In the genomic region with DNA sequence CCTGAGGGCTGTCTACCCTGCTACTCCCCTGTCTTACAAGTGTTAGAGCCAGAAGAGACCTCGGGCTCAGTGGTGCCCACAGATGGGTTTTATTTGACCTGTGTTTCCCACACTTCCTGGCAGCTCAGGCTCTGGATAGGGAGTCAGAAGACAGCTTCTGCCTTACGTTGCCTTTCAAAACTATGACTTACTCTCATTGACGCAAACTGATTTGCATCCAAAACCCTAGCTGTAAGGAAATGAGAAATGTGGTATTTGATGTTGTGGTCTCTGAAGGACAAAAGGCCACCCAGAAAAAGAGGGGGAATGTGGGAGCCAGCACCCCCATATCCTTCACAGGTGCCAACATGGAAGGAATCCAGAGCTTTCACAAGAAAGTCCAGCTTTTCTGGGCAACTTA, we compare ENCODE assay signal across 21 cellular contexts.
DNase-seq lines count a peak whose midpoint lies in the region; ATAC-seq and TF ChIP-seq lines count a peak whose summit lies in the region.
"Had no signal": no experiment of that assay in that cellular context is flagged by ENCODE, and none has a peak within 500 bp of the region (broad histone marks: within the 10 kb centered on the region; RNA-seq: fewer than 3 reads in every experiment).

No MANE protein-coding gene starts in this region.

- H3K4me1 ChIP-seq in transverse colon, result peaks cover 0 to 4% (median 0%) of the 10 kb centered on the region in 4 donors

- H3K4me3 ChIP-seq in transverse colon, result no peak overlapping the region
- H3K4me3 ChIP-seq: GM23248 had no signal

- no peak for TF ChIP-seq EP300 in transverse colon (IDR thresholded peaks at IDR 0.05; ENCODE audit: low read depth)

- BruUV-seq in MCF 10A (replicated peaks; lab: Mats Ljungman, UMichigan), result no TSS peak

- H3K27me3 ChIP-seq in transverse colon, result no peaks in the 10 kb centered on the region

- CTCF ChIA-PET in MCF 10A (lab: Yijun Ruan, JAX), result interaction anchor here (0.6 to 2.1 kb wide), 10 partner anchors 8 to 482 kb away, joined by 3 to 10 read pairs (median 4); no protein-coding TSS in a partner anchor

- POLR2A ChIA-PET in MCF 10A (lab: Yijun Ruan, JAX), result no interaction called here

- H3K9me3 Mint-ChIP-seq in MCF 10A (ENCODE audit: unreplicated experiment), result no peaks in the 10 kb centered on the region

- 50% methylated on average over 3 of the region's 3 CpGs; no CpG with 5 or more reads in 1 of the 2 donors for WGBS in transverse colon (ENCODE audit: low coverage in 1 of 2), 2 donors

- in situ Hi-C loops in transverse colon (cut with MboI; ENCODE audit: low pct_ligation_motif_present in 1 of 4, low pct_unique_long_range_greater_than_20kb in 1 of 4, low sequenced_read_pairs in 3 of 4), result no loop called here

- no peak overlapping the region for H3K27ac ChIP-seq in transverse colon
- H3K27ac ChIP-seq: C4-2B, GM23248, RWPE1 had no signal

- no peak for TF ChIP-seq POLR2A in transverse colon (IDR thresholded peaks at IDR 0.05)

- TF ChIP-seq CTCF in transverse colon (IDR thresholded peaks at IDR 0.05) (no peak), MCF 10A (IDR thresholded peaks at IDR 0.05; ENCODE audit: unreplicated experiment) (no peak)

- no peak overlapping the region for H3K27ac Mint-ChIP-seq in MCF 10A (ENCODE audit: low read depth, unreplicated experiment)

- ATAC-seq in GM18502 (IDR thresholded peaks at IDR 0.05; ENCODE audit: poor library complexity, unreplicated experiment), result peak; percentile 66
- ATAC-seq in GM21529 (IDR thresholded peaks at IDR 0.05; ENCODE audit: unreplicated experiment), result peak; percentile 65
- peak; percentile 51 for ATAC-seq in HG03442 (IDR thresholded peaks at IDR 0.05; ENCODE audit: unreplicated experiment)
- no peak for ATAC-seq in sciatic nerve
- ATAC-seq: PC-3 had no signal

- DNase-seq in transverse colon, result no peak
- no peak for DNase-seq in MCF 10A (ENCODE audit: unreplicated experiment)
- DNase-seq in sciatic nerve (ENCODE audit: low spot score), result no peak
- no peak for DNase-seq in posterior vena cava (ENCODE audit: low spot score)
- DNase-seq: ACHN, DMS79 treated with DMSO at 0.1 percent for 48 hours, GM23248, KBM-7, NCI-H1105 treated with DMSO at 0.1 percent for 48 hours, NCI-H1694, NCI-H2107, NCI-H2227 treated with DMSO at 0.1 percent for 48 hours, NCI-H510A treated with DMSO at 0.1 percent for 48 hours, NCI-H82, PC-3, SIG-M5 had no signal

- no peaks in the 10 kb centered on the region for H3K36me3 Mint-ChIP-seq in MCF 10A (ENCODE audit: insufficient read depth, unreplicated experiment)

- H3K4me3 Mint-ChIP-seq in MCF 10A (ENCODE audit: unreplicated experiment), result no peak overlapping the region

- no peaks in the 10 kb centered on the region for H3K36me3 ChIP-seq in transverse colon

- peaks cover 24% of the 10 kb centered on the region for H3K27me3 Mint-ChIP-seq in MCF 10A (ENCODE audit: insufficient read depth, unreplicated experiment)

- H3K4me1 Mint-ChIP-seq in MCF 10A (ENCODE audit: insufficient read depth, unreplicated experiment), result no peaks in the 10 kb centered on the region

- intact Hi-C loops in transverse colon (cut with DNase I; ENCODE audit: low total_unique reads) (no loop called here), MCF 10A (cut with micrococcal nuclease) (no loop called here), sciatic nerve (cut with DNase I) (no loop called here), posterior vena cava (cut with DNase I) (loop anchor here in 1 of 2 donors (1.0 kb wide), 1 partner anchor 16 kb away; no protein-coding TSS in a partner anchor)

- no peaks in the 10 kb centered on the region for H3K9me3 ChIP-seq in transverse colon
